1 cellular context compared by ENCODE assay signal in genomic region chr9:137076636-137077009, GRCh38.
TF ChIP-seq lines count a peak whose summit lies in the region.

No MANE protein-coding gene starts in this region.

TF ChIP-seq in GM23338, 12 proteins besides CTCF, POLR2A, EP300 and RAD21 (continued from another document):
- TF ChIP-seq REST (IDR thresholded peaks at IDR 0.05; ENCODE audit: unreplicated experiment) (no peak), POLR2AphosphoS5 (IDR thresholded peaks at IDR 0.05; ENCODE audit: low read depth) (no peak), CREB1 (CRISPR knock-in tag; IDR thresholded peaks at IDR 0.05; ENCODE audit: low read depth) (no peak), ETS1 (IDR thresholded peaks at IDR 0.05) (no peak)
